ENCODE assay signal across 2 cellular contexts in the genomic region with DNA sequence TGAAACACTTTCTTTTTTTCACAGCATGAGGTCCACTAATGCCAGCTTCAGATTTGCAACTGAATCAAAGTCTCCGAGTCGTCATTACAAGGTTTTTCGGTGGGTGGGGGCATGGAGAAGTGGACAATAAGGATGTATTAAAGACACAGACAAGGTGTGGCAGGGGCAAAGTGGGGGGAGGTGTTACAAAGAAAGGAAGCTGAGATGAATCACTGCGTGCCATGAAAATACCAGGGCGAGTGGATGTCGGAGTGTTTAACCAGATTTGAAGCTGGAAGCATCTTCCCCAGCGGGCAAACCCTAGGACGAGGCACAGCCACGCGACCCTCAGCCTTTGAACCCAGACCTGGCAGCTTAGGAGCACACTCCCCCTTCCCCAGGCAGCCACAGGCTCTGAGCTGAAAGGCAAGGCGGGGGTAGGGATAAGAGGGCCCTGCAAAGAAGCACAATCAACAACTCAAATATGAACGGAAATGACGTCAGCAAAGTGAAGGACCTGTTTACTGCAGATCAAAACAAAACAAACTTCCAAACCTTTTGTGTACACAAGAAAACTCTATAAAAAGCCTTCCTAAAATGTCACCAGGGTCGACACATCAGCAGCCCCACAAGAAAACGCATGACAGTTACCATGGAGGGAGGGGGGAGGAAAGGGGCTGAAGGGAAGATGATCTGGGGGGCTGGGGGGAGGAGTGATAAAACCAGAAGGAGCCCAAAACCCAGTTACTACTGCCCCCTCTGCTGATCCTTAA.
TF ChIP-seq lines count a peak whose summit lies in the region.

No MANE protein-coding gene starts in this region.

TF ChIP-seq in IMR-90, 13 proteins besides CTCF, POLR2A, EP300 and RAD21 (continued from another document):
- TF ChIP-seq BHLHE40 (IDR thresholded peaks at IDR 0.05; ENCODE audit: low read depth, low read length): no peak

TF ChIP-seq in SK-N-SH, 30 proteins besides CTCF, POLR2A, EP300 and RAD21 (continued from another document):
- TF ChIP-seq MAX (IDR thresholded peaks at IDR 0.05; ENCODE audit: low read depth) (peak; percentile 81), PBX3 (IDR thresholded peaks at IDR 0.05) (peak; percentile 42; the same call in 1 of the 2 replicates), GABPA (IDR thresholded peaks at IDR 0.05; ENCODE audit: low read depth) (peak; percentile 54), FOSL2 (IDR thresholded peaks at IDR 0.05; ENCODE audit: borderline replicate concordance, low read depth) (peak; percentile 82), POLR2AphosphoS5 (IDR thresholded peaks at IDR 0.05; ENCODE audit: low read depth, low read length) (no peak), JUND (IDR thresholded peaks at IDR 0.05) (peak; percentile 81), TCF12 (IDR thresholded peaks at IDR 0.05) (peak; percentile 72)
- TF ChIP-seq, protein P1, sequence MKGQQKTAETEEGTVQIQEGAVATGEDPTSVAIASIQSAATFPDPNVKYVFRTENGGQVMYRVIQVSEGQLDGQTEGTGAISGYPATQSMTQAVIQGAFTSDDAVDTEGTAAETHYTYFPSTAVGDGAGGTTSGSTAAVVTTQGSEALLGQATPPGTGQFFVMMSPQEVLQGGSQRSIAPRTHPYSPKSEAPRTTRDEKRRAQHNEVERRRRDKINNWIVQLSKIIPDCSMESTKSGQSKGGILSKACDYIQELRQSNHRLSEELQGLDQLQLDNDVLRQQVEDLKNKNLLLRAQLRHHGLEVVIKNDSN (IDR thresholded peaks at IDR 0.05; ENCODE audit: borderline replicate concordance, low read depth): no peak
